ENCODE assay signal across 1 cellular context in genomic region chr17:77492446-77493237, GRCh38.
TF ChIP-seq lines count a peak whose summit lies in the region.

No MANE protein-coding gene starts in this region.

TF ChIP-seq in GM23338, 12 proteins besides CTCF, POLR2A, EP300 and RAD21:
- TF ChIP-seq ZNF462 (CRISPR knock-in tag; IDR thresholded peaks at IDR 0.05) (no peak), STAT1 (IDR thresholded peaks at IDR 0.05; ENCODE audit: unreplicated experiment) (no peak), CREB1 (CRISPR knock-in tag; IDR thresholded peaks at IDR 0.05; ENCODE audit: low read depth) (no peak), POLR2AphosphoS5 (IDR thresholded peaks at IDR 0.05; ENCODE audit: low read depth) (no peak), EZH2phosphoT487 (IDR thresholded peaks at IDR 0.05; ENCODE audit: unreplicated experiment) (no peak), REST (IDR thresholded peaks at IDR 0.05; ENCODE audit: unreplicated experiment) (no peak), EZH2 (IDR thresholded peaks at IDR 0.05; ENCODE audit: low read depth, unreplicated experiment) (no peak), ZNF331 (CRISPR knock-in tag; IDR thresholded peaks at IDR 0.05; ENCODE audit: low read depth) (no peak), NANOG (IDR thresholded peaks at IDR 0.05; ENCODE audit: borderline replicate concordance) (no peak), ZNF114 (CRISPR knock-in tag; IDR thresholded peaks at IDR 0.05) (no peak), ETS1 (IDR thresholded peaks at IDR 0.05) (no peak), JUNB (IDR thresholded peaks at IDR 0.05; ENCODE audit: unreplicated experiment) (no peak)
